8 cellular contexts compared by ENCODE assay signal in the genomic region with DNA sequence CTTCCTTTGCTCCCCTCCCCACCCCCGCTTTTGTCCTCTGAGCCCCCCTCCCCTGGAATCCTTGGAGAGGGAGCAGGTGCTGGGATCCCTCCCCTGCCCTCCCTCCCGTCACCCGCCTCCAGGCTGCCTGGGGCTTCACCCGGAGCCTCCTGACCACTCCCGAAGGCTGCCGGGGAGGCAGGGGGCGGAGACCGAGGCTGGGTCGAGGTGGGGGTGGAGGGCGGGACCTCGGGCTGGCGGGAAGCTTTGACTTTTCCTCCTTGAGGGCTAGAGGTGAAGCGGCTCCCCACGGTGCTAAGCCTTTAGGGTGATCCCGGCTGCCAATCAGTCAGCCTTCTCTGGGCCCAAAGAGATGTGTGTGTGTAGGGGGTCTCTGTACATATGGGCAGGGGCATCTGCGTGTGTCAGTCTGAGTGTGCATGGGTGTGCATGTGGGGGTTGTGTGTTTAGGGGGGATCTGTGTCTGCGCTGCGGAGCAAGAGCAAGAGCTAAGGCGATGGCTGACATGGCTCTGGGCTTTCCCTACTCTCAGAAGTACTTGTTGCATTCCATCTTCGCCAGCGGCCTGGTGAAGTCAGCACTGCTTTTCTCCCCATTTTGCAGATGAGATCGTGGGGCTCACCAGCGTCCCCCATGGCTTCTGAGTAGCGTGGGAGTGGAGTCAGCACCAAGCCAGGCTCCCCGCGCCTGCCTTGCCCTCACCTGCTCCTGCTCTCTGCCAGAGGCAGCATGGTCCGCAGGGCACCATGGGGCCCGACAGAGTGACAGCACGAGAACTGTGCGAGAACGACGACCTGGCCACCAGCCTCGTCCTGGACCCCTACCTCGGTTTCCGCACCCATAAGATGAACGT. TPM values are rescaled to one million over a fixed set of nuclear protein-coding genes. Genes with fewer than 3 reads are reported as not detected.
A peak's percentile ranks its signal among the peaks of the same experiment; 100 is the strongest.
DNase-seq lines count a peak whose midpoint lies in the region; ATAC-seq, FAIRE-seq and TF ChIP-seq lines count a peak whose summit lies in the region.

No MANE protein-coding gene starts in this region.

- H3K79me2 ChIP-seq in OCI-LY3 (ENCODE audit: low read length) (peaks cover 8% of the 10 kb centered on the region; the same call in 1 of the 2 replicates), parathyroid adenoma (peaks cover 4% of the 10 kb centered on the region)

- peak overlapping the region; percentile 92 for H3K27ac Mint-ChIP-seq in activated T-helper 2 cell treated with anti-CD3 and anti-CD28 coated beads, Interferon-gamma antibody, Interleukin-2, Interleukin-4, amounts not matched to agents 10 μg/mL and 5 μg/mL and 100 μg/mL, durations not matched to agents 14 hours and 24 hours and 36 hours

- intact Hi-C loops in activated T-helper 2 cell treated with anti-CD3 and anti-CD28 coated beads, Interferon-gamma antibody, Interleukin-2, Interleukin-4, amounts not matched to agents 10 μg/mL and 5 μg/mL and 100 μg/mL, durations not matched to agents 14 hours and 24 hours and 36 hours (cut with micrococcal nuclease): no loop called here

- H4K20me1 ChIP-seq in OCI-LY3 (ENCODE audit: insufficient read depth, low read length): no peaks in the 10 kb centered on the region

- H3K27ac ChIP-seq in OCI-LY3 (ENCODE audit: low read length): no peak overlapping the region
- H3K27ac ChIP-seq in parathyroid adenoma: no peak overlapping the region

- H3K9ac ChIP-seq in OCI-LY3 (ENCODE audit: low read length): peak overlapping the region; percentile 94
- no peak overlapping the region for H3K9ac ChIP-seq in parathyroid adenoma

- H3K9me3 ChIP-seq in OCI-LY3 (ENCODE audit: insufficient read depth, low read length): no peaks in the 10 kb centered on the region
- H3K9me3 ChIP-seq in parathyroid adenoma (ENCODE audit: control insufficient read depth, low read length): no peaks in the 10 kb centered on the region

- DNase-seq in BJ (ENCODE audit: low read depth): no peak
- DNase-seq in HUDEP-2 (lab: John Stamatoyannopoulos, UW; ENCODE audit: unreplicated experiment in 76 of 76): peak in 73 of 76 experiments; percentile 28 to 93 (median 79)
- DNase-seq in activated T-helper 2 cell treated with anti-CD3 and anti-CD28 coated beads, Interferon-gamma antibody, Interleukin-2, Interleukin-4, amounts not matched to agents 10 μg/mL and 5 μg/mL and 100 μg/mL, durations not matched to agents 14 hours and 24 hours and 36 hours (ENCODE audit: low spot score): peak; percentile 51
- peak; percentile 76 for DNase-seq in glomerular visceral epithelial cell (ENCODE audit: extremely low spot score)
- DNase-seq in urothelium cell line (ENCODE audit: low spot score): peak; percentile 88

- peaks cover 9% of the 10 kb centered on the region; the same call in 1 of the 2 replicates for H3K4me1 ChIP-seq in OCI-LY3 (ENCODE audit: low read length)
- H3K4me1 ChIP-seq in parathyroid adenoma: peaks cover 7% of the 10 kb centered on the region

- POLR2A ChIA-PET in BJ (lab: Charles Lee): no interaction called here

- TF ChIP-seq CTCF in BJ (IDR thresholded peaks at IDR 0.05; ENCODE audit: insufficient read depth, low read depth, low read length): no peak
- no peak for TF ChIP-seq CTCF in OCI-LY3 (IDR thresholded peaks at IDR 0.05; ENCODE audit: low read depth, low read length)
- TF ChIP-seq CTCF in parathyroid adenoma (IDR thresholded peaks at IDR 0.05): no peak

- FAIRE-seq in urothelium cell line (lab: Jason Lieb, UNC): no peak

- H3K36me3 ChIP-seq in BJ (ENCODE audit: control insufficient read depth, insufficient read depth, low read length): peaks cover 16% of the 10 kb centered on the region
- H3K36me3 ChIP-seq in OCI-LY3 (replicated peaks; ENCODE audit: low read depth, low read length): peaks cover 5% of the 10 kb centered on the region
- H3K36me3 ChIP-seq in parathyroid adenoma (ENCODE audit: control insufficient read depth, insufficient read depth, low read length): no peaks in the 10 kb centered on the region

- peak overlapping the region; percentile 87 for H3K4me2 ChIP-seq in OCI-LY3 (ENCODE audit: low read length)
- H3K4me2 ChIP-seq in parathyroid adenoma (ENCODE audit: low read length): peak overlapping the region; percentile 95

- H3K4me3 Mint-ChIP-seq in activated T-helper 2 cell treated with anti-CD3 and anti-CD28 coated beads, Interferon-gamma antibody, Interleukin-2, Interleukin-4, amounts not matched to agents 10 μg/mL and 5 μg/mL and 100 μg/mL, durations not matched to agents 14 hours and 24 hours and 36 hours (ENCODE audit: low read depth): peak overlapping the region; percentile 89

- H2AFZ ChIP-seq in OCI-LY3 (ENCODE audit: low read depth, low read length): no peak overlapping the region
- no peak overlapping the region for H2AFZ ChIP-seq in parathyroid adenoma

- peaks cover 17% of the 10 kb centered on the region for H3K36me3 Mint-ChIP-seq in activated T-helper 2 cell treated with anti-CD3 and anti-CD28 coated beads, Interferon-gamma antibody, Interleukin-2, Interleukin-4, amounts not matched to agents 10 μg/mL and 5 μg/mL and 100 μg/mL, durations not matched to agents 14 hours and 24 hours and 36 hours (ENCODE audit: low read depth)

- H3K4me3 ChIP-seq in BJ (ENCODE audit: low read depth, low read length) (peak overlapping the region; percentile 74), OCI-LY3 (ENCODE audit: low read length) (peak overlapping the region; percentile 96), parathyroid adenoma (ENCODE audit: low read depth, low read length) (peak overlapping the region; percentile 96)

- CTCF ChIA-PET in BJ (lab: Yijun Ruan, JAX): interaction anchor here (0.7 kb wide), 1 partner anchor 43 kb away, joined by 3 read pairs; the partner anchor contains the start of gene TMEM238

- H3K4me1 Mint-ChIP-seq in activated T-helper 2 cell treated with anti-CD3 and anti-CD28 coated beads, Interferon-gamma antibody, Interleukin-2, Interleukin-4, amounts not matched to agents 10 μg/mL and 5 μg/mL and 100 μg/mL, durations not matched to agents 14 hours and 24 hours and 36 hours (ENCODE audit: low read depth): peaks cover 14% of the 10 kb centered on the region

- H3K9me3 Mint-ChIP-seq in activated T-helper 2 cell treated with anti-CD3 and anti-CD28 coated beads, Interferon-gamma antibody, Interleukin-2, Interleukin-4, amounts not matched to agents 10 μg/mL and 5 μg/mL and 100 μg/mL, durations not matched to agents 14 hours and 24 hours and 36 hours: no peaks in the 10 kb centered on the region

- no peak for ATAC-seq in GM21529 (IDR thresholded peaks at IDR 0.05; ENCODE audit: unreplicated experiment)

- no peaks in the 10 kb centered on the region; the same call in 1 of the 2 replicates for H3K27me3 ChIP-seq in BJ (ENCODE audit: control insufficient read depth, insufficient read depth, low read length)
- H3K27me3 ChIP-seq in OCI-LY3 (ENCODE audit: low read depth, low read length): peaks cover 8% of the 10 kb centered on the region; the same call in 1 of the 2 replicates
- H3K27me3 ChIP-seq in parathyroid adenoma (ENCODE audit: control insufficient read depth, insufficient read depth, low read length): no peaks in the 10 kb centered on the region

- no peaks in the 10 kb centered on the region for H3K27me3 Mint-ChIP-seq in activated T-helper 2 cell treated with anti-CD3 and anti-CD28 coated beads, Interferon-gamma antibody, Interleukin-2, Interleukin-4, amounts not matched to agents 10 μg/mL and 5 μg/mL and 100 μg/mL, durations not matched to agents 14 hours and 24 hours and 36 hours (ENCODE audit: low read depth)

RNA-seq across cellular contexts. Expression of gene KMT5C, which starts 1.7 kb away (rescaled TPM):
- polyA plus RNA-seq in BJ (2011; rRNA removed): 3.7 and 6.4 TPM in 2 replicates
- polyA minus RNA-seq in BJ (2011; rRNA and poly(A)+ RNA removed): 4.7 and 5.4 TPM in 2 replicates
- total RNA-seq in activated T-helper 2 cell treated with anti-CD3 and anti-CD28 coated beads, Interferon-gamma antibody, Interleukin-2, Interleukin-4, amounts not matched to agents 10 μg/mL and 5 μg/mL and 100 μg/mL, durations not matched to agents 14 hours and 24 hours and 36 hours: 34.3 and 35.3 TPM in 2 replicates

RNA-seq across cellular contexts. Expression of gene COX6B2, which starts 13.1 kb away (rescaled TPM):
- 0.12 and 0.58 TPM in 2 replicates for polyA plus RNA-seq in BJ (2011; rRNA removed)
- not detected in 2 replicates for polyA minus RNA-seq in BJ (2011; rRNA and poly(A)+ RNA removed)
- 1.8 TPM in 1 of 2 replicates, not detected in the other for total RNA-seq in activated T-helper 2 cell treated with anti-CD3 and anti-CD28 coated beads, Interferon-gamma antibody, Interleukin-2, Interleukin-4, amounts not matched to agents 10 μg/mL and 5 μg/mL and 100 μg/mL, durations not matched to agents 14 hours and 24 hours and 36 hours

RNA-seq across cellular contexts. Expression of gene TMEM150B, which starts 16.3 kb away (rescaled TPM):
- polyA plus RNA-seq in BJ (2011; rRNA removed): not detected in 2 replicates
- not detected in 2 replicates for polyA minus RNA-seq in BJ (2011; rRNA and poly(A)+ RNA removed)
- 0.41 and 0.46 TPM in 2 replicates for total RNA-seq in activated T-helper 2 cell treated with anti-CD3 and anti-CD28 coated beads, Interferon-gamma antibody, Interleukin-2, Interleukin-4, amounts not matched to agents 10 μg/mL and 5 μg/mL and 100 μg/mL, durations not matched to agents 14 hours and 24 hours and 36 hours

RNA-seq across cellular contexts. Expression of gene GARIN5B, which starts 21.6 kb away (rescaled TPM):
- polyA plus RNA-seq in BJ (2011; rRNA removed): 0.02 TPM in 1 of 2 replicates, not detected in the other
- polyA minus RNA-seq in BJ (2011; rRNA and poly(A)+ RNA removed): not detected in 2 replicates
- not detected in 2 replicates for total RNA-seq in activated T-helper 2 cell treated with anti-CD3 and anti-CD28 coated beads, Interferon-gamma antibody, Interleukin-2, Interleukin-4, amounts not matched to agents 10 μg/mL and 5 μg/mL and 100 μg/mL, durations not matched to agents 14 hours and 24 hours and 36 hours

RNA-seq across cellular contexts. Expression of gene IL11, which starts 28.8 kb away (rescaled TPM):
- 11.9 and 16.4 TPM in 2 replicates for polyA plus RNA-seq in BJ (2011; rRNA removed)
- 4.9 and 8.9 TPM in 2 replicates for polyA minus RNA-seq in BJ (2011; rRNA and poly(A)+ RNA removed)
- total RNA-seq in activated T-helper 2 cell treated with anti-CD3 and anti-CD28 coated beads, Interferon-gamma antibody, Interleukin-2, Interleukin-4, amounts not matched to agents 10 μg/mL and 5 μg/mL and 100 μg/mL, durations not matched to agents 14 hours and 24 hours and 36 hours: 0.25 and 0.32 TPM in 2 replicates
